Comparison of ENCODE assay signal across 16 cellular contexts in genomic region chr6:7418238-7418905, GRCh38. TPM values are rescaled to one million over a fixed set of nuclear protein-coding genes. Genes with fewer than 3 reads are reported as not detected.
A peak's percentile ranks its signal among the peaks of the same experiment; 100 is the strongest.
DNase-seq lines count a peak whose midpoint lies in the region; ATAC-seq and TF ChIP-seq lines count a peak whose summit lies in the region.
"Had no signal": no experiment of that assay in that cellular context is flagged by ENCODE, and none has a peak within 500 bp of the region (broad histone marks: within the 10 kb centered on the region; RNA-seq: fewer than 3 reads in every experiment).

No MANE protein-coding gene starts in this region.

- H3K4me2 ChIP-seq in osteoblast (ENCODE audit: insufficient read depth, low read length) = no peak overlapping the region
- H3K4me2 ChIP-seq: KMS-11 had no signal

- ATAC-seq in GM19463 (IDR thresholded peaks at IDR 0.05; ENCODE audit: unreplicated experiment) = no peak
- ATAC-seq: natural killer cell treated with Interleukin-12 subunit alpha and Interleukin-12 subunit beta and Interleukin-15 and Interleukin-18, amount 100 ng/mL, for 72 hours had no signal

- H3K79me2 ChIP-seq in osteoblast (ENCODE audit: insufficient read depth, low read length) = no peaks in the 10 kb centered on the region

- DNase-seq in EH (ENCODE audit: low read depth) (peak; percentile 73), SK-N-DZ (ENCODE audit: low spot score) (peak; percentile 91), epithelial cell of prostate (ENCODE audit: low read depth, low spot score) (peak; percentile 67), osteoblast (ENCODE audit: insufficient read length, low spot score, missing footprints) (peak; percentile 52), DMS79 (lab: John Stamatoyannopoulos, UW) (no peak), AG20443 (ENCODE audit: low spot score) (no peak)
- no peak for DNase-seq in activated CD4-positive, CD25-positive, alpha-beta regulatory T cell (lab: John Stamatoyannopoulos, UW)
- DNase-seq: aorta; BE2C; NCI-H1105 treated with DMSO at 0.1 percent for 48 hours; stimulated activated naive CD4-positive, alpha-beta T cell treated with Interleukin-2 at 50 U/mL for 16 hours had no signal

- H3K27ac ChIP-seq in epithelial cell of prostate (peak overlapping the region; percentile 38), osteoblast (ENCODE audit: low read depth, low read length) (no peak overlapping the region)
- H3K27ac ChIP-seq: KMS-11, tibial nerve had no signal

- no peak overlapping the region for H2AFZ ChIP-seq in osteoblast (ENCODE audit: low read length)

- H4K20me1 ChIP-seq in osteoblast (ENCODE audit: insufficient read depth, low read length) = no peaks in the 10 kb centered on the region

- H3K4me1 ChIP-seq in osteoblast (ENCODE audit: insufficient read depth, low read length) = peaks cover 5% of the 10 kb centered on the region
- H3K4me1 ChIP-seq: tibial nerve had no signal

- no peak overlapping the region for H3K4me3 ChIP-seq in osteoblast (ENCODE audit: insufficient read depth, low read length)
- H3K4me3 ChIP-seq: tibial nerve had no signal

- peaks cover 31% of the 10 kb centered on the region for H3K36me3 ChIP-seq in osteoblast (ENCODE audit: insufficient read depth, low read length)

- H3K9me3 ChIP-seq in osteoblast (ENCODE audit: low read depth, low read length) = no peaks in the 10 kb centered on the region
- H3K9me3 ChIP-seq: BE2C, tibial nerve had no signal

- no peak for TF ChIP-seq CTCF in osteoblast (IDR thresholded peaks at IDR 0.05; ENCODE audit: extremely low read depth, low read depth, low read length)

- H3K27me3 ChIP-seq in osteoblast (ENCODE audit: insufficient read depth, low read length) = no peaks in the 10 kb centered on the region
- H3K27me3 ChIP-seq: BE2C, tibial nerve had no signal

RNA-seq across cellular contexts. Expression of gene RIOK1, which starts 28.8 kb away (rescaled TPM):
- 25.8 and 28.9 TPM in 2 replicates for polyA plus RNA-seq in SK-N-DZ (2014; cell fraction: cytosol; rRNA removed)
- polyA plus RNA-seq in SK-N-DZ (2014; cell fraction: nucleus; rRNA removed) = 32.1 and 37.4 TPM in 2 replicates
- total RNA-seq in osteoblast = 13.8 and 14.1 TPM in 2 replicates

RNA-seq across cellular contexts. Expression of gene CAGE1, which starts 28.8 kb away (rescaled TPM):
- polyA plus RNA-seq in SK-N-DZ (2014; cell fraction: cytosol; rRNA removed) = 0.09 TPM in 1 of 2 replicates, not detected in the other
- polyA plus RNA-seq in SK-N-DZ (2014; cell fraction: nucleus; rRNA removed) = not detected in 2 replicates
- total RNA-seq in osteoblast = under 0.01 TPM in 2 replicates
- total RNA-seq: aorta, endothelial cell of umbilical vein, tibial nerve had no signal
- polyA plus RNA-seq: aorta, endothelial cell of umbilical vein had no signal

Comparison
In these comparisons a context has a peak if more than half of its experiments do, and no peak if none do; other contexts are left out.
1. DNase-seq: peak in EH (single experiment), SK-N-DZ (single experiment), epithelial cell of prostate (single experiment) and osteoblast (single experiment); none in activated CD4-positive, CD25-positive, alpha-beta regulatory T cell (0 of 4), DMS79 (single experiment) and AG20443 (single experiment).